8 cellular contexts compared by ENCODE assay signal in the genomic region with DNA sequence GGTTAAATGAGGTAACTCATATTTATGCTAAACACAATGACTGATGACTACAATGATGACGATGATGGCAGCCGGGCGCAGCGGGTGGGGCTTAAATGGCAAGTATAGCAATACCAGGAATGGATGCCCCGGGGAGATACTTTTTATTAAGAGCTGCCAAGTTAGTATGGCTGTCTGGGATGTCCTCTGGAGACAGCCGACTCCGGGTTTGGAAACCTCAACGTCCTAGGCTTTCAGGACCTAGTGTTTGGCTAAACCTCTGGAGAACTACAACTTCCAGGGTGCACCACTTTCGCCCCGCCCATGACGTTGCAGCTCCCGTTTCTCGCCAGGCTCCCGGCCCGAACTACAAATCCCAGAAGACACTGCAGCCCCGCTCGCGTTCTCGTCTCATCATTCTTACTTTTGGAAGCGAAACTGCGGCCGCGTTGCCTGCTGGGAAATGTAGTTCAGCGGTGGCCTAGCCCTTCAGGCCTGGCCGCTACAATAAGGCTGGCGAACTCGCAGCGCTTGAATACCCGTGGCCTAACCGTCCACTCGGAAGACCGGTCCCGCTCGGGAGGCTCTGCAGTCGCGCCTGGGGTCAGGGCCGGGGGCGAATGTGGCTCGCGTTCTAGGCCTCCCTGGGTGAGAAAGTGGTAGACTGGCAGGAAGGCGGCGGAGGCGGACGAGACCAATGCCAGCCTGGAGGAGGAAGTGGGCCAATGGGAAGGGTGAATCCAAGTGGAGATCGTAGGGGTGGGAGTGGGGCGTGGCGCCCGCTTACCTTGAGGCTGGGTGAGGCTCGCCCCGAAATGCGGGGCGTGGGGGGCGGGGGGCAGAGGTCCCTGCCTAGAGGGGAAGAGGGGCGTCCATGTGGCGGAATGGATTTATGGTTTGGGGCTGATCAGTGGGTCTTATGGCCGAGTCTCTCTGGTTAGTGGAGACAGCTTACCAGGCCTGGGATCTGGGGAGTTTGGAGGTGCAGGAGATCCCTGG. TPM values are rescaled to one million over a fixed set of nuclear protein-coding genes. Genes with fewer than 3 reads are reported as not detected.
DNase-seq lines count a peak whose midpoint lies in the region; ATAC-seq, FAIRE-seq and TF ChIP-seq lines count a peak whose summit lies in the region.

A gene (plus strand): TSS at position 463 of the 978 bp plus-strand sequence. CDS start 2,221 bp downstream, outside the sequence.

- TF ChIP-seq RAD21 in H1 (IDR thresholded peaks at IDR 0.05 in 1 of 2, conservative IDR thresholded peaks at IDR 0.05 in 1 of 2; ENCODE audit: low read depth in 2 of 2, low read length in 2 of 2) = no peak

- H4K20me1 ChIP-seq in H1 (replicated peaks in 1 of 2; ENCODE audit: control insufficient read depth in 1 of 2, insufficient read depth in 2 of 2, low read length in 2 of 2) = no peaks in the 10 kb centered on the region

- H3K56ac ChIP-seq in H1 (replicated peaks; ENCODE audit: insufficient read length, low read depth, low read length) = peak within 1 kb of the TSS; percentile 96

- no peak within 1 kb of the TSS for H2BK120ac ChIP-seq in H1 (replicated peaks; ENCODE audit: low read depth, low read length)

- peaks cover 0 to 5% (median 1%) of the 10 kb centered on the region in 4 experiments; a peak in 2 of 8 replicates for H3K36me3 ChIP-seq in H1 (ENCODE audit: control insufficient read depth in 2 of 4, insufficient read depth in 4 of 4, low read length in 3 of 4)

- peak within 1 kb of the TSS; percentile 94 for H3K27ac Mint-ChIP-seq in memory B cell

- peak within 1 kb of the TSS; percentile 84 for H4K91ac ChIP-seq in H1 (replicated peaks; ENCODE audit: insufficient read length, low read length)

- TF ChIP-seq EP300 in H1 (IDR thresholded peaks at IDR 0.05; ENCODE audit: borderline replicate concordance in 1 of 2, low read depth in 2 of 2, low read length in 2 of 2) = peak in 1 of 2 experiments; percentile 99; a peak in 2 of 3 replicates

- no peak within 1 kb of the TSS for H3K23ac ChIP-seq in H1 (ENCODE audit: insufficient read length)

- peak within 1 kb of the TSS; percentile 57 for H3K4ac ChIP-seq in H1 (replicated peaks; ENCODE audit: insufficient read length, low read depth, low read length)

- peak within 1 kb of the TSS; percentile 68 to 100 (median 92) for H3K4me3 ChIP-seq in H1 (ENCODE audit: extremely low read depth in 1 of 4, insufficient read depth in 2 of 4, low read depth in 3 of 4, low read length in 4 of 4)

- DNase-seq in COLO829 (ENCODE audit: low spot score) = peak; percentile 98
- DNase-seq in HTR-8/SVneo (ENCODE audit: insufficient read length, low spot score) = peak; percentile 92
- DNase-seq in NOMO-1 treated with dmso at 0.1 percent for 144 hours (lab: John Stamatoyannopoulos, UW; ENCODE audit: unreplicated experiment) = peak; percentile 98
- DNase-seq in activated CD8-positive, alpha-beta memory T cell treated with anti-CD3 and anti-CD28 coated beads for 48 hours (ENCODE audit: low read depth in 2 of 3, low spot score in 2 of 3) = peak; percentile 90 to 96 (median 94)
- peak; percentile 93 to 99 for DNase-seq in H1 (ENCODE audit: low read depth in 1 of 2, low spot score in 2 of 2)
- peak; percentile 98 to 99 for DNase-seq in memory B cell (ENCODE audit: low spot score in 2 of 2)
- DNase-seq in stimulated activated CD8-positive, alpha-beta memory T cell treated with anti-CD3 and anti-CD28 coated beads, Interleukin-12 subunit alpha, Interleukin-12 subunit beta, amount 100 ng/mL, for 24 hours (ENCODE audit: extremely low read depth) = peak; percentile 94

- no peaks in the 10 kb centered on the region for H3K9me3 ChIP-seq in H1 (ENCODE audit: insufficient read depth in 2 of 2, low read depth in 1 of 2, low read length in 1 of 2)

- peaks cover 0 to 6% (median 4%) of the 10 kb centered on the region in 4 experiments; a peak in 5 of 7 replicates for H3K4me1 ChIP-seq in H1 (replicated peaks in 1 of 4; ENCODE audit: control insufficient read depth in 3 of 4, insufficient read depth in 4 of 4, low read length in 3 of 4)

- no peak within 1 kb of the TSS for H3K14ac ChIP-seq in H1 (ENCODE audit: insufficient read length)

- H2BK12ac ChIP-seq in H1 (ENCODE audit: low read depth, low read length) = no peak within 1 kb of the TSS; the same call in 1 of the 2 replicates

- H3K9ac ChIP-seq in H1 (replicated peaks in 1 of 4; ENCODE audit: extremely low read depth in 1 of 4, low read depth in 3 of 4, low read length in 3 of 4) = peak within 1 kb of the TSS; percentile 64 to 86 (median 76)

- FAIRE-seq in HTR-8/SVneo (lab: Jason Lieb, UNC) (peak; percentile 95), H1 (lab: Jason Lieb, UNC) (peak; percentile 76)

- H3K18ac ChIP-seq in H1 (ENCODE audit: extremely low read depth, low read length) = peak within 1 kb of the TSS; percentile 100

- WGBS in H1 (ENCODE audit: extremely low coverage in 1 of 2, insufficient coverage in 1 of 2, insufficient read length in 1 of 2, insufficient replicate concordance in 2 of 2, low coverage in 1 of 2, low lambda C conversion rate in 2 of 2, missing lambda C conversion rate in 1 of 2), 2 experiments = 11% methylated on average over 51 of the region's 56 CpGs; no CpG with 5 or more reads in 1 of the 2 experiments

- peak within 1 kb of the TSS; percentile 99; the same call in 1 of the 2 replicates for H2BK15ac ChIP-seq in H1 (ENCODE audit: low read length)

- peak within 1 kb of the TSS; percentile 99 for H2BK5ac ChIP-seq in H1 (ENCODE audit: low read depth, low read length)

- H2AK5ac ChIP-seq in H1 (ENCODE audit: low read depth, low read length) = no peak within 1 kb of the TSS

- CTCF ChIA-PET in H1 (lab: Charles Lee; ENCODE audit: partially characterized antibody) = interaction anchor here (7.5 kb wide), 1 partner anchor 8 kb away, joined by 69 read pairs; no protein-coding TSS in a partner anchor

- no peak for TF ChIP-seq CTCF in H1 (IDR thresholded peaks at IDR 0.05; ENCODE audit: control extremely low read depth in 1 of 3, insufficient read depth in 1 of 3, low read depth in 1 of 3, low read length in 3 of 3)

- H3K4me3 Mint-ChIP-seq in memory B cell = peak within 1 kb of the TSS; percentile 97

- H2AFZ ChIP-seq in H1 (ENCODE audit: low read length) = peak within 1 kb of the TSS; percentile 86

- H3K79me1 ChIP-seq in H1 (ENCODE audit: low read depth, low read length) = no peaks in the 10 kb centered on the region; the same call in 1 of the 2 replicates

- ATAC-seq in GM21367 (IDR thresholded peaks at IDR 0.05; ENCODE audit: unreplicated experiment) = peak; percentile 91
- peak; percentile 93 for ATAC-seq in memory B cell (ENCODE audit: low read depth)

- H4K5ac ChIP-seq in H1 (ENCODE audit: insufficient read length, low read depth, low read length) = peak within 1 kb of the TSS; percentile 99

- TF ChIP-seq POLR2A in H1 (IDR thresholded peaks at IDR 0.05; ENCODE audit: control extremely low read depth in 1 of 2, low read depth in 2 of 2, low read length in 2 of 2) = peak in 1 of 2 experiments; percentile 71; a peak in 2 of 3 replicates

- H3K36me3 Mint-ChIP-seq in memory B cell = peaks cover 4% of the 10 kb centered on the region

- H3K79me2 ChIP-seq in H1 (ENCODE audit: control insufficient read depth in 1 of 2, insufficient read depth in 2 of 2, low read length in 2 of 2) = no peaks in the 10 kb centered on the region

- no peaks in the 10 kb centered on the region for H3K9me3 Mint-ChIP-seq in memory B cell

- H3K4me1 Mint-ChIP-seq in memory B cell = peaks cover 13% of the 10 kb centered on the region

- H3K27me3 ChIP-seq in H1 (replicated peaks in 1 of 4; ENCODE audit: control insufficient read depth in 3 of 4, extremely low read depth in 1 of 4, insufficient read depth in 3 of 4, low read length in 3 of 4) = no peaks in the 10 kb centered on the region

- H2BK20ac ChIP-seq in H1 (ENCODE audit: low read length) = 0 out of 2 replicates have a peak within 1 kb of the TSS, but pooled peaks have one; percentile 26

- H4K8ac ChIP-seq in H1 (ENCODE audit: extremely low read depth, insufficient read depth, low read length) = peak within 1 kb of the TSS; percentile 86

- peaks cover 3% of the 10 kb centered on the region for H3K27me3 Mint-ChIP-seq in memory B cell

- peaks cover 2% of the 10 kb centered on the region; the same call in 1 of the 2 replicates for H3K23me2 ChIP-seq in H1 (ENCODE audit: low read depth, low read length)

- POLR2A ChIA-PET in H1 (lab: Charles Lee; ENCODE audit: partially characterized antibody) = interaction anchor here (0.6 to 1.2 kb wide), 9 partner anchors 10 to 194 kb away, joined by 3 to 9 read pairs (median 4); a partner anchor contains a TSS

- H3K4me2 ChIP-seq in H1 (ENCODE audit: insufficient read depth in 1 of 2, low read depth in 2 of 2, low read length in 2 of 2) = peak within 1 kb of the TSS; percentile 62 to 66

- H3K27ac ChIP-seq in H1 (ENCODE audit: low read depth, low read length) = peak within 1 kb of the TSS; percentile 88; the same call in 1 of the 2 replicates

TF ChIP-seq in H1, 55 proteins besides CTCF, POLR2A, EP300 and RAD21 (continues in another document):
- TF ChIP-seq, protein P1, sequence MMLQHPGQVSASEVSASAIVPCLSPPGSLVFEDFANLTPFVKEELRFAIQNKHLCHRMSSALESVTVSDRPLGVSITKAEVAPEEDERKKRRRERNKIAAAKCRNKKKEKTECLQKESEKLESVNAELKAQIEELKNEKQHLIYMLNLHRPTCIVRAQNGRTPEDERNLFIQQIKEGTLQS (IDR thresholded peaks at IDR 0.05; ENCODE audit: insufficient read depth, low read depth, low read length) = 0 out of 2 replicates have a peak, but pooled peaks have one; percentile 35
- peak; percentile 98 for TF ChIP-seq SIX5 (IDR thresholded peaks at IDR 0.05; ENCODE audit: low read depth, low read length)
- TF ChIP-seq HDAC2 (IDR thresholded peaks at IDR 0.05; ENCODE audit: borderline replicate concordance in 1 of 2, low read depth in 2 of 2, low read length in 2 of 2) = no peak
- no peak for TF ChIP-seq CBX8 (IDR thresholded peaks at IDR 0.05; ENCODE audit: borderline replicate concordance, low read depth, low read length)
- peak; percentile 88 for TF ChIP-seq CHD1 (IDR thresholded peaks at IDR 0.05; ENCODE audit: low read depth, low read length)
- peak; percentile 80 for TF ChIP-seq ASH2L (IDR thresholded peaks at IDR 0.05; ENCODE audit: low read length)
- peak; percentile 58; the same call in 1 of the 2 replicates for TF ChIP-seq SP1 (IDR thresholded peaks at IDR 0.05; ENCODE audit: low read depth, low read length)
- peak; percentile 96 for TF ChIP-seq KDM4A (IDR thresholded peaks at IDR 0.05; ENCODE audit: low read depth, low read length, severe bottlenecking)

RNA-seq across cellular contexts. Expression of the gene that starts here (rescaled TPM):
- 17.6 and 21.5 TPM in 2 replicates for total RNA-seq in H1 (2021; fragmentation: NEBNext Ultra II Directional; extraction: Animal tissue kit (Norgen Biotek cat#: 25700))
- 17.9 TPM in 2 replicates for polyA plus RNA-seq in H1 (2011; rRNA removed)
- 20.8 TPM for polyA plus RNA-seq in H1 (2011; cell fraction: cytosol; rRNA removed)
- 27.5 TPM for polyA plus RNA-seq in H1 (2011; cell fraction: nucleus; rRNA removed)
- 16.3 to 18.4 TPM (median 18.1 TPM) in 4 replicates for polyA plus RNA-seq in H1 (2012, experiment 1 of 2)
- 8.8 TPM for polyA plus RNA-seq in H1 (2012, experiment 2 of 2)
- 10.0 TPM for polyA plus RNA-seq in H1 (2013, experiment 1 of 2)
- polyA plus RNA-seq in H1 (2013, experiment 2 of 2) = 9.5 TPM
- 34.8 and 36.9 TPM in 2 replicates for polyA minus RNA-seq in H1 (2011; rRNA and poly(A)+ RNA removed)
- 16.1 TPM for polyA minus RNA-seq in H1 (2011; cell fraction: cytosol; rRNA and poly(A)+ RNA removed)
- 67.1 TPM for polyA minus RNA-seq in H1 (2011; cell fraction: nucleus; rRNA and poly(A)+ RNA removed)

Comparison
In these comparisons a context has a peak if more than half of its experiments do, and no peak if none do; other contexts are left out.
1. Peak in every context shown above with its lines: DNase-seq, ATAC-seq, H3K4me3 ChIP-seq and H3K27ac ChIP-seq.